Comparison of ENCODE assay signal across 34 cellular contexts in genomic region chr4:12778191-12778590, GRCh38.
"Had no signal": no experiment of that assay in that cellular context is flagged by ENCODE, and none has a peak within 500 bp of the region (broad histone marks: within the 10 kb centered on the region; RNA-seq: fewer than 3 reads in every experiment).

No MANE protein-coding gene starts in this region.

- H3K9me3 ChIP-seq: MG63 had no signal

- H3K36me3 ChIP-seq: MG63 had no signal

- H3K4me3 ChIP-seq: MG63 had no signal

- DNase-seq: Karpas-422, Kasumi-1, MG63, MM.1S, MV-4-11, NCI-H1048, NCI-H1092, NCI-H1092 treated with DMSO at 0.1 percent for 48 hours, NCI-H1105, NCI-H1105 treated with DMSO at 0.1 percent for 48 hours, NCI-H1417, NCI-H1417 treated with DMSO at 0.1 percent for 48 hours, NCI-H1436, NCI-H1436 treated with DMSO at 0.1 percent for 48 hours, NCI-H146, NCI-H1694, NCI-H1694 treated with DMSO at 0.1 percent for 48 hours, NCI-H187, NCI-H187 treated with DMSO at 0.1 percent for 48 hours, NCI-H1930, NCI-H2029, NCI-H2029 treated with DMSO at 0.1 percent for 48 hours, NCI-H2081, NCI-H2081 treated with DMSO at 0.1 percent for 48 hours, NCI-H2107, NCI-H2171, NCI-H2171 treated with DMSO at 0.1 percent for 48 hours, NCI-H2227 treated with DMSO at 0.1 percent for 48 hours, NCI-H226, NCI-H345, NCI-H446, NCI-H446 treated with DMSO at 0.1 percent for 48 hours, NCI-H510A, NCI-H510A treated with DMSO at 0.1 percent for 48 hours had no signal

- H3K27me3 ChIP-seq: MG63 had no signal
